Comparison of ENCODE assay signal across 11 cellular contexts in genomic region chr10:28991326-28991725, GRCh38.
DNase-seq lines count a peak whose midpoint lies in the region; ATAC-seq and TF ChIP-seq lines count a peak whose summit lies in the region.
"Had no signal": no experiment of that assay in that cellular context is flagged by ENCODE, and none has a peak within 500 bp of the region (broad histone marks: within the 10 kb centered on the region; RNA-seq: fewer than 3 reads in every experiment).

No MANE protein-coding gene starts in this region.

- H3K27me3 ChIP-seq in GM23248 (replicated peaks; ENCODE audit: insufficient read depth) (no peaks in the 10 kb centered on the region), neural progenitor cell (no peaks in the 10 kb centered on the region), BE2C (no peaks in the 10 kb centered on the region)

- H2AFZ ChIP-seq in GM23248 (no peak overlapping the region), neural progenitor cell (replicated peaks) (no peak overlapping the region)

- H3K4me2 ChIP-seq in GM23248 (ENCODE audit: unreplicated experiment), result no peak overlapping the region
- H3K4me2 ChIP-seq in neural progenitor cell, result no peak overlapping the region

- H3K4me1 Mint-ChIP-seq in neural progenitor cell, result peaks cover 11% of the 10 kb centered on the region
- H3K4me1 Mint-ChIP-seq: neural crest cell had no signal

- no peak for ATAC-seq in HG02798 (IDR thresholded peaks at IDR 0.05; ENCODE audit: poor library complexity, unreplicated experiment)

- no peak overlapping the region for H3K4me3 Mint-ChIP-seq in neural progenitor cell
- H3K4me3 Mint-ChIP-seq: activated CD8-positive, alpha-beta T cell treated with anti-CD3 and anti-CD28 coated beads for 36 hours; neural crest cell had no signal

- H3K27me3 Mint-ChIP-seq in neural progenitor cell (ENCODE audit: insufficient read depth, low read depth), result peaks cover 6% of the 10 kb centered on the region

- H4K20me1 ChIP-seq in GM23248 (ENCODE audit: insufficient read depth) (no peaks in the 10 kb centered on the region), neural progenitor cell (ENCODE audit: low read depth) (no peaks in the 10 kb centered on the region)

- H3K9me3 Mint-ChIP-seq in neural progenitor cell, result peaks cover 7% of the 10 kb centered on the region
- H3K9me3 Mint-ChIP-seq: activated CD8-positive, alpha-beta T cell treated with anti-CD3 and anti-CD28 coated beads for 36 hours had no signal

- H3K36me3 Mint-ChIP-seq in neural progenitor cell, result no peaks in the 10 kb centered on the region

- no peak overlapping the region for H3K27ac Mint-ChIP-seq in neural progenitor cell
- H3K27ac Mint-ChIP-seq: activated CD8-positive, alpha-beta T cell treated with anti-CD3 and anti-CD28 coated beads for 36 hours had no signal

- in situ Hi-C loops in GM23248 (cut with MboI), result no loop called here
- in situ Hi-C loops in SK-MEL-5 (cut with HindIII; ENCODE audit: low pct_unique_long_range_greater_than_20kb, low sequenced_read_pairs), result no loop called here

- H3K4me3 ChIP-seq in GM23248, result no peak overlapping the region
- H3K4me3 ChIP-seq in fibroblast of pulmonary artery (replicated peaks; ENCODE audit: low read depth, low read length), result no peak overlapping the region
- no peak overlapping the region for H3K4me3 ChIP-seq in neural progenitor cell
- no peak overlapping the region for H3K4me3 ChIP-seq in BE2C (ENCODE audit: low read depth, low read length)

- no peak for TF ChIP-seq CTCF in fibroblast of pulmonary artery (IDR thresholded peaks at IDR 0.05; ENCODE audit: low read length, missing control alignments)
- no peak for TF ChIP-seq CTCF in neural progenitor cell (IDR thresholded peaks at IDR 0.05)
- no peak for TF ChIP-seq CTCF in BE2C (IDR thresholded peaks at IDR 0.05; ENCODE audit: low read depth, low read length)

- 13 to 22% methylated on average over 6 of the region's 6 CpGs for WGBS in GM23248 (ENCODE audit: low coverage in 1 of 2, low lambda C conversion rate in 2 of 2, missing lambda C conversion rate in 2 of 2), 2 experiments

- no peaks in the 10 kb centered on the region for H3K36me3 ChIP-seq in GM23248 (ENCODE audit: low read depth)
- H3K36me3 ChIP-seq in neural progenitor cell, result no peaks in the 10 kb centered on the region
- no peaks in the 10 kb centered on the region for H3K36me3 ChIP-seq in BE2C

- H3F3A ChIP-seq in GM23248 (ENCODE audit: insufficient read depth) (no peaks in the 10 kb centered on the region), neural progenitor cell (ENCODE audit: low read depth) (no peaks in the 10 kb centered on the region)

- DNase-seq in GM23248 (peak; percentile 65), SK-MEL-5 (ENCODE audit: low read depth, low spot score) (peak; percentile 59), fibroblast of pulmonary artery (ENCODE audit: low read depth) (peak; percentile 39), neural progenitor cell (ENCODE audit: low spot score) (peak; percentile 16), BE2C (no peak), D341Med (ENCODE audit: low spot score) (no peak)
- DNase-seq in activated effector memory CD4-positive, alpha-beta T cell treated with anti-CD3 and anti-CD28 coated beads, Interleukin-2, amount 50 U/mL, for 16 hours, result no peak
- DNase-seq: anterior cingulate cortex had no signal

- no peaks in the 10 kb centered on the region for H3K9me2 ChIP-seq in GM23248 (ENCODE audit: insufficient read depth)

- H3K79me2 ChIP-seq in GM23248 (ENCODE audit: insufficient read depth) (no peaks in the 10 kb centered on the region), neural progenitor cell (ENCODE audit: low read depth) (no peaks in the 10 kb centered on the region)

- no peak overlapping the region for H3K27ac ChIP-seq in GM23248
- no peak overlapping the region for H3K27ac ChIP-seq in neural progenitor cell

- H3K9me3 ChIP-seq in GM23248 (ENCODE audit: low read depth) (no peaks in the 10 kb centered on the region), neural progenitor cell (ENCODE audit: low read depth) (no peaks in the 10 kb centered on the region), BE2C (no peaks in the 10 kb centered on the region)

- H3K4me1 ChIP-seq in GM23248 (ENCODE audit: insufficient read depth), result no peaks in the 10 kb centered on the region
- no peaks in the 10 kb centered on the region for H3K4me1 ChIP-seq in neural progenitor cell
- no peaks in the 10 kb centered on the region for H3K4me1 ChIP-seq in BE2C

- H3K9ac ChIP-seq in GM23248, result no peak overlapping the region
- H3K9ac ChIP-seq in neural progenitor cell, result no peak overlapping the region

Comparison
In these comparisons a context has a peak if more than half of its experiments do, and no peak if none do; other contexts are left out.
1. DNase-seq: peak in GM23248 (single experiment), SK-MEL-5 (single experiment), fibroblast of pulmonary artery (single experiment) and neural progenitor cell (single experiment); none in BE2C (single experiment), D341Med (single experiment) and activated effector memory CD4-positive, alpha-beta T cell treated with anti-CD3 and anti-CD28 coated beads, Interleukin-2, amount 50 U/mL, for 16 hours (single experiment).